In the genomic region with DNA sequence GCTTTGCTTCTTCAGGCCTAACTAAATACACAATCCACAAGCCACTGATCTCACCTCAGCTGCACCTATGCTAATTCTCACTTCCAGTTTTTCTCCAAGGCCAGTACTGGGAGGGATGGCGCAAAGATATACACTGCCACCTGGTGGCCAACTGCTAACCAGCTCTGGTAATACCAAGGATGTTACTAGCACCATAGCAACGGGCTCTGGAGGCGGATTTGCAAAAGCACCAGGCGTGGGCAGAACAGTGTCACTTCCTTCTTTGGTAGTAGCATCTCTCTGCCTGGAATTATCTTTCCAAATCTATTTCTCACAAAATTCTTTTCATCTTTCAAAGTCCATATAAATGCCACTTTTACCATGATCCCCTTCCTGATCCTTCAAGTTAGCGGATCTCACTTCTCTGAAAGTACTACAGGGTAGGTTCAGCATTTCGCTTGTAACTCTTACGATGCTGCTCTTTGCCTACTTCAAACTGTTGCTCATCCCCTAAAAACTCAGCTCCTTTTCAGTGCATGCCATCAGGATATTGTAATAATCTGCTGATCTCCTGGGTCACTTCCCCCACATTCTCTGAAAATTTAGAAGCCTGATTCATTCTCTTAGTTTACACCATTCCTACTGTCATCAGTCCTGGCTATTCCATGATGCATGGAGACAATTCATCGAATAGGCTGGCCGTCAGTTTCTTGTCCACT, we compare ENCODE assay signal across 8 cellular contexts. TPM values are rescaled to one million over a fixed set of nuclear protein-coding genes. Genes with fewer than 3 reads are reported as not detected.
DNase-seq lines count a peak whose midpoint lies in the region; ATAC-seq and TF ChIP-seq lines count a peak whose summit lies in the region.

No MANE protein-coding gene starts in this region.

- H3K36me3 ChIP-seq in gastrocnemius medialis = no peaks in the 10 kb centered on the region

- H3K9me3 ChIP-seq in right cardiac atrium (ENCODE audit: control insufficient read depth, low read length) (no peaks in the 10 kb centered on the region), gastrocnemius medialis (no peaks in the 10 kb centered on the region)

- H3K27me3 ChIP-seq in right cardiac atrium (ENCODE audit: control insufficient read depth, insufficient read depth) (no peaks in the 10 kb centered on the region), gastrocnemius medialis (no peaks in the 10 kb centered on the region)

- H3K4me3 ChIP-seq in right cardiac atrium (ENCODE audit: low read length) = no peak overlapping the region
- no peak overlapping the region for H3K4me3 ChIP-seq in gastrocnemius medialis

- H3K27ac ChIP-seq in right cardiac atrium (ENCODE audit: low read length) = no peak overlapping the region
- no peak overlapping the region for H3K27ac ChIP-seq in gastrocnemius medialis

- 37% methylated on average over 9 of the region's 9 CpGs for WGBS in right cardiac atrium

- TF ChIP-seq CTCF in GM13976 (IDR thresholded peaks at IDR 0.05; ENCODE audit: borderline replicate concordance, control extremely low read depth, extremely low read depth, insufficient read depth, missing control alignments) (peak; percentile 72), gastrocnemius medialis (IDR thresholded peaks at IDR 0.05 in 4 of 5, conservative IDR thresholded peaks at IDR 0.05 in 1 of 5) (peak; percentile 59 to 81 (median 76))

- ATAC-seq in HG02759 (IDR thresholded peaks at IDR 0.05; ENCODE audit: unreplicated experiment) (peak; percentile 100), right cardiac atrium (peak; percentile 99), gastrocnemius medialis (peak; percentile 93 to 95)

- in situ Hi-C loops in GM13976 (cut with MboI; ENCODE audit: low sequenced_read_pairs, unreplicated experiment) (loop anchor here (10.0 kb wide), 1 partner anchor 141 kb away; no protein-coding TSS in a partner anchor), gastrocnemius medialis (cut with MboI; ENCODE audit: low sequenced_read_pairs in 4 of 4) (loop anchor here (5.0 to 10.0 kb wide), 3 partner anchors 61 to 141 kb away; partner anchors contain the start of gene SLC2A3 (in 1 of the 4))

- intact Hi-C loops in right cardiac atrium (cut with DNase I) = loop anchor here in 3 of 4 donors (2.0 to 10.0 kb wide), 3 partner anchors 61 to 141 kb away; partner anchors contain the start of gene SLC2A3 (in 1 of the 3)
- intact Hi-C loops in gastrocnemius medialis (cut with DNase I; ENCODE audit: low total_unique reads) = loop anchor here (2.0 kb wide), 1 partner anchor 63 kb away; no protein-coding TSS in a partner anchor

- no peak for TF ChIP-seq POLR2A in gastrocnemius medialis (IDR thresholded peaks at IDR 0.05)

- H3K4me1 ChIP-seq in right cardiac atrium (ENCODE audit: control insufficient read depth, insufficient read depth, low read length) (no peaks in the 10 kb centered on the region), gastrocnemius medialis (no peaks in the 10 kb centered on the region)

- DNase-seq in GM13976 (ENCODE audit: low spot score) (peak; percentile 72), NCI-H1092 (lab: John Stamatoyannopoulos, UW) (peak; percentile 63), T follicular helper cell (ENCODE audit: low read depth) (peak; percentile 74), amniotic epithelial cell (ENCODE audit: low read depth) (peak; percentile 89), right cardiac atrium (peak; percentile 80 to 87 (median 85)), gastrocnemius medialis (peak; percentile 61 to 64), cortex of kidney (lab: John Stamatoyannopoulos, UW) (no peak)

RNA-seq across cellular contexts. Expression of gene FOXJ2, which starts 37.1 kb away (rescaled TPM):
- total RNA-seq in right cardiac atrium = 10 to 100 TPM; 20.2 to 26.0 (median 22.8) TPM
- 10.0 TPM for polyA plus RNA-seq in right cardiac atrium
- total RNA-seq in gastrocnemius medialis = 10 to 100 TPM; 14.3 to 28.0 (median 22.8) TPM

RNA-seq across cellular contexts. Expression of gene SLC2A3, which starts 59.4 kb away (rescaled TPM):
- total RNA-seq in right cardiac atrium = 10 to 100 TPM; 18.5 to 29.9 (median 25.1) TPM
- 13.6 TPM for polyA plus RNA-seq in right cardiac atrium
- 10 to 100 TPM; 19.3 to 27.2 (median 23.7) TPM for total RNA-seq in gastrocnemius medialis
